ENCODE assay signal across 22 cellular contexts in genomic region chr1:117118101-117118500, GRCh38. TPM values are rescaled to one million over a fixed set of nuclear protein-coding genes. Genes with fewer than 3 reads are reported as not detected.
"Had no signal": no experiment of that assay in that cellular context is flagged by ENCODE, and none has a peak within 500 bp of the region (broad histone marks: within the 10 kb centered on the region; RNA-seq: fewer than 3 reads in every experiment).

No MANE protein-coding gene starts in this region.

- H3K4me3 Mint-ChIP-seq: immature natural killer cell; naive thymus-derived CD8-positive, alpha-beta T cell; stimulated activated naive CD8-positive, alpha-beta T cell treated with anti-CD3 and anti-CD28 coated beads, Interleukin-15, amount 100 ng/mL, for 72 hours had no signal

- H3K9me3 Mint-ChIP-seq: immature natural killer cell; naive thymus-derived CD8-positive, alpha-beta T cell; stimulated activated naive CD8-positive, alpha-beta T cell treated with anti-CD3 and anti-CD28 coated beads, Interleukin-15, amount 100 ng/mL, for 72 hours; type B pancreatic cell had no signal

- H3K79me2 ChIP-seq: parathyroid adenoma had no signal

- ATAC-seq: gastroesophageal sphincter; heart right ventricle; naive thymus-derived CD8-positive, alpha-beta T cell; stimulated activated naive CD8-positive, alpha-beta T cell treated with anti-CD3 and anti-CD28 coated beads, Interleukin-15, amount 100 ng/mL, for 72 hours had no signal

- H3K27me3 Mint-ChIP-seq: progenitor cell of endocrine pancreas, type B pancreatic cell had no signal

- H3K27ac Mint-ChIP-seq: immature natural killer cell; stimulated activated naive CD8-positive, alpha-beta T cell treated with anti-CD3 and anti-CD28 coated beads, Interleukin-15, amount 100 ng/mL, for 72 hours; type B pancreatic cell had no signal

- H3K9me3 ChIP-seq: gastroesophageal sphincter, heart right ventricle, right atrium auricular region, sigmoid colon, suprapubic skin had no signal

- H3K4me3 ChIP-seq: dorsolateral prefrontal cortex, gastroesophageal sphincter, heart right ventricle, right atrium auricular region, sigmoid colon, skin epidermis, suprapubic skin had no signal

- DNase-seq: central memory CD4-positive, alpha-beta T cell; dorsolateral prefrontal cortex; effector CD4-positive, alpha-beta T cell; heart right ventricle; immature natural killer cell; islet precursor cell; kidney glomerular epithelial cell; mesenchymal stem cell; midbrain; naive thymus-derived CD8-positive, alpha-beta T cell; sigmoid colon; stimulated activated CD4-positive, alpha-beta T cell treated with anti-CD3 and anti-CD28 coated beads, Interleukin-15, amount 100 ng/mL, for 24 hours; stimulated activated CD4-positive, alpha-beta T cell treated with anti-CD3 and anti-CD28 coated beads, Interleukin-2, amount 100 ng/mL, for 48 hours; stimulated activated naive CD4-positive, alpha-beta T cell; stimulated activated naive CD8-positive, alpha-beta T cell treated with anti-CD3 and anti-CD28 coated beads, Interleukin-15, amount 100 ng/mL, for 72 hours had no signal

- H2AFZ ChIP-seq: parathyroid adenoma had no signal

- H3K27me3 ChIP-seq: dorsolateral prefrontal cortex, gastroesophageal sphincter, heart right ventricle, right atrium auricular region, sigmoid colon, suprapubic skin had no signal

- H3K9ac ChIP-seq: parathyroid adenoma had no signal

- H3K36me3 Mint-ChIP-seq: immature natural killer cell; naive thymus-derived CD8-positive, alpha-beta T cell had no signal

- H3K27ac ChIP-seq: dorsolateral prefrontal cortex, gastroesophageal sphincter, parathyroid adenoma, sigmoid colon, skin epidermis, suprapubic skin had no signal

RNA-seq across cellular contexts. Expression of gene TRIM45, which starts 3.4 kb away (rescaled TPM):
- polyA plus RNA-seq: immature natural killer cell had no signal
